In genomic region chr1:204480515-204480914, GRCh38 we compare ENCODE assay signal across 8 cellular contexts. TPM values are rescaled to one million over a fixed set of nuclear protein-coding genes. Genes with fewer than 3 reads are reported as not detected.
DNase-seq lines count a peak whose midpoint lies in the region; ATAC-seq, FAIRE-seq and TF ChIP-seq lines count a peak whose summit lies in the region.

No MANE protein-coding gene starts in this region.

- no peak overlapping the region for H3K9ac ChIP-seq in neural progenitor cell

- H3K36me3 ChIP-seq in neural progenitor cell (no peaks in the 10 kb centered on the region), adrenal gland (replicated peaks in 1 of 2) (no peaks in the 10 kb centered on the region)

- no peak for DNase-seq in GM18507 (ENCODE audit: extremely low spot score, insufficient read length, low read depth)
- peak; percentile 64 to 77 for DNase-seq in NCI-H187 (lab: John Stamatoyannopoulos, UW)
- DNase-seq in neural progenitor cell (ENCODE audit: low spot score), result peak; percentile 40
- no peak for DNase-seq in COR-L47 (lab: John Stamatoyannopoulos, UW)
- DNase-seq in adrenal gland, result no peak
- DNase-seq in T1000 (lab: John Stamatoyannopoulos, UW), result no peak
- DNase-seq in nucleus accumbens (lab: John Stamatoyannopoulos, UW), result no peak

- peak; percentile 64 for ATAC-seq in GM21529 (IDR thresholded peaks at IDR 0.05; ENCODE audit: unreplicated experiment)

- 62 to 92% (median 83%) methylated on average over 6 to 8 of the region's 8 CpGs for WGBS in adrenal gland, 4 donors

- peaks cover 28% of the 10 kb centered on the region for H3K36me3 Mint-ChIP-seq in neural progenitor cell

- peaks cover 18% of the 10 kb centered on the region for H3F3A ChIP-seq in neural progenitor cell (ENCODE audit: low read depth)

- H3K4me2 ChIP-seq in neural progenitor cell, result peak overlapping the region; percentile 23

- H3K9me3 Mint-ChIP-seq in neural progenitor cell, result peaks cover 3% of the 10 kb centered on the region

- peak overlapping the region; percentile 53 for H3K4me3 Mint-ChIP-seq in neural progenitor cell

- no peak overlapping the region for H3K27ac ChIP-seq in neural progenitor cell
- peak overlapping the region in 1 of 5 donors; percentile 49 for H3K27ac ChIP-seq in adrenal gland

- H3K4me3 ChIP-seq in neural progenitor cell (no peak overlapping the region), adrenal gland (no peak overlapping the region)

- no peak for TF ChIP-seq POLR2A in adrenal gland (IDR thresholded peaks at IDR 0.05)

- no peaks in the 10 kb centered on the region for H3K9me3 ChIP-seq in neural progenitor cell (ENCODE audit: low read depth)
- H3K9me3 ChIP-seq in adrenal gland (replicated peaks in 1 of 3), result no peaks in the 10 kb centered on the region

- intact Hi-C loops in adrenal gland (cut with DNase I), result no loop called here

- TF ChIP-seq CTCF in neural progenitor cell (IDR thresholded peaks at IDR 0.05) (no peak), adrenal gland (IDR thresholded peaks at IDR 0.05) (no peak)

- peaks cover 5% of the 10 kb centered on the region for H3K27me3 Mint-ChIP-seq in neural progenitor cell (ENCODE audit: insufficient read depth, low read depth)

- no peaks in the 10 kb centered on the region for H3K27me3 ChIP-seq in neural progenitor cell
- H3K27me3 ChIP-seq in adrenal gland, result no peaks in the 10 kb centered on the region

- H3K27ac Mint-ChIP-seq in neural progenitor cell, result peak overlapping the region; percentile 65

- peaks cover 74% of the 10 kb centered on the region for H3K79me2 ChIP-seq in neural progenitor cell (ENCODE audit: low read depth)

- peaks cover 35% of the 10 kb centered on the region for H3K4me1 ChIP-seq in neural progenitor cell
- H3K4me1 ChIP-seq in adrenal gland (replicated peaks in 1 of 2), result peaks cover 14 to 37% of the 10 kb centered on the region in 2 donors

- peaks cover 60% of the 10 kb centered on the region for H4K20me1 ChIP-seq in neural progenitor cell (ENCODE audit: low read depth)

- peak; percentile 85 for FAIRE-seq in GM18507 (lab: Jason Lieb, UNC)

- no peak overlapping the region for H2AFZ ChIP-seq in neural progenitor cell (replicated peaks)

- H3K4me1 Mint-ChIP-seq in neural progenitor cell, result peaks cover 69% of the 10 kb centered on the region

RNA-seq across cellular contexts. Expression of gene PIK3C2B, which starts 14.1 kb away (rescaled TPM):
- total RNA-seq in neural progenitor cell (ENCODE audit: low replicate concordance), result 20.7 and 27.4 TPM in 2 replicates
- total RNA-seq in adrenal gland, result 10 to 100 TPM in 7 of 8 donors, 1 to 10 TPM in 1; 9.8 to 22.9 (median 16.5) TPM
- polyA plus RNA-seq in adrenal gland, result 10 to 100 TPM in 1 of 3 donors, 1 to 10 TPM in 2; 2.3 to 16.5 (median 2.8) TPM

RNA-seq across cellular contexts. Expression of gene MDM4, which starts 35.7 kb away (rescaled TPM):
- 52.0 and 72.9 TPM in 2 replicates for total RNA-seq in neural progenitor cell (ENCODE audit: low replicate concordance)
- 10 to 100 TPM; 11.3 to 77.4 (median 46.6) TPM for total RNA-seq in adrenal gland
- 10 to 100 TPM; 13.0 to 24.3 (median 15.9) TPM for polyA plus RNA-seq in adrenal gland

Comparison
In these comparisons a context has a peak if more than half of its experiments do, and no peak if none do; other contexts are left out.
1. DNase-seq: peak in NCI-H187 (2 of 2) and neural progenitor cell (single experiment); none in GM18507 (single experiment), COR-L47 (single experiment), adrenal gland (0 of 7), T1000 (single experiment) and nucleus accumbens (0 of 56).